Comparison of ENCODE assay signal across 1 cellular context in genomic region chr7:100215895-100216294, GRCh38.
TF ChIP-seq lines count a peak whose summit lies in the region.

No MANE protein-coding gene starts in this region.

TF ChIP-seq in SK-N-SH treated with all-trans-retinoic acid at 6 μM for 48 hours, 23 proteins besides CTCF, POLR2A, EP300 and RAD21 (continued from another document):
- TF ChIP-seq, protein P1, sequence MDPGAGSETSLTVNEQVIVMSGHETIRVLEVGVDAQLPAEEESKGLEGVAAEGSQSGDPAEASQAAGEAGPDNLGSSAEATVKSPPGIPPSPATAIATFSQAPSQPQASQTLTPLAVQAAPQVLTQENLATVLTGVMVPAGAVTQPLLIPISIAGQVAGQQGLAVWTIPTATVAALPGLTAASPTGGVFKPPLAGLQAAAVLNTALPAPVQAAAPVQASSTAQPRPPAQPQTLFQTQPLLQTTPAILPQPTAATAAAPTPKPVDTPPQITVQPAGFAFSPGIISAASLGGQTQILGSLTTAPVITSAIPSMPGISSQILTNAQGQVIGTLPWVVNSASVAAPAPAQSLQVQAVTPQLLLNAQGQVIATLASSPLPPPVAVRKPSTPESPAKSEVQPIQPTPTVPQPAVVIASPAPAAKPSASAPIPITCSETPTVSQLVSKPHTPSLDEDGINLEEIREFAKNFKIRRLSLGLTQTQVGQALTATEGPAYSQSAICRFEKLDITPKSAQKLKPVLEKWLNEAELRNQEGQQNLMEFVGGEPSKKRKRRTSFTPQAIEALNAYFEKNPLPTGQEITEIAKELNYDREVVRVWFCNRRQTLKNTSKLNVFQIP (CRISPR knock-in tag; IDR thresholded peaks at IDR 0.05; ENCODE audit: borderline replicate concordance, low read depth) = no peak
- no peak for TF ChIP-seq SNAI2 (CRISPR knock-in tag; IDR thresholded peaks at IDR 0.05)
- no peak for TF ChIP-seq OSR1 (CRISPR knock-in tag; IDR thresholded peaks at IDR 0.05)
